ENCODE assay signal across 8 cellular contexts in the genomic region with DNA sequence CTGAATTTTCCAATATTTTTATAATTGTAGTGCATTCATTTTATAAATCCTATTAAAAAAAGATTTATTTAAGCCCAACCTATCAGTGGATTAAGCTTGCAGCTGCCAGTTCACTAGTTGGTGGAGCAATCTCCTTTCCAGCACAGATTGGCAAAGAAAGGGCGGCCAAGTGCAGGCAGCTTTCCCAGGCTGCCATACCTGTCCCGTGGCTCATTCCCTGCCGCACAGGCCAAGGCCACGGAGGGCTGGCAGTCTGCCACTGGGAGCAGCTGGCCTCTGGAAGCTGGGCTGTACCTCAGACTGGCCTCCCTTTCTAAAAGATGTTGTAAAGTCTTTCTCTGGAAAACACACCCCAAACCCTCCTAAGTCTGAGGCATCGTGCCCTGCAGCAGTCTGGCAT.
DNase-seq lines count a peak whose midpoint lies in the region; ATAC-seq, FAIRE-seq and TF ChIP-seq lines count a peak whose summit lies in the region.
"Had no signal": no experiment of that assay in that cellular context is flagged by ENCODE, and none has a peak within 500 bp of the region (broad histone marks: within the 10 kb centered on the region; RNA-seq: fewer than 3 reads in every experiment).

No MANE protein-coding gene starts in this region.

- H4K20me1 ChIP-seq in IMR-90 (ENCODE audit: insufficient read depth, low read length) = no peaks in the 10 kb centered on the region; the same call in 1 of the 2 replicates

- H3K4me3 ChIP-seq in IMR-90 (ENCODE audit: insufficient read depth, low read depth, low read length) (no peak overlapping the region), adrenal gland (no peak overlapping the region), right cardiac atrium (ENCODE audit: low read length) (no peak overlapping the region), transverse colon (no peak overlapping the region)

- no peaks in the 10 kb centered on the region for H3K9me3 Mint-ChIP-seq in activated T-cell treated with anti-CD3 and anti-CD28 coated beads, Interleukin-2, amount 50 U/mL, for 24 hours

- no TSS peak for BruUV-seq in IMR-90 (replicated peaks; lab: Mats Ljungman, UMichigan)

- no peak overlapping the region for H2BK15ac ChIP-seq in IMR-90 (ENCODE audit: low read depth, low read length)

- peak overlapping the region in 1 of 2 experiments; percentile 20; a peak in 1 of 4 replicates for H4K8ac ChIP-seq in IMR-90 (ENCODE audit: low read depth in 2 of 2, low read length in 2 of 2)

- TF ChIP-seq POLR2A in IMR-90 (IDR thresholded peaks at IDR 0.05; ENCODE audit: low read depth, low read length) (no peak), adrenal gland (IDR thresholded peaks at IDR 0.05) (no peak), transverse colon (IDR thresholded peaks at IDR 0.05) (no peak)

- CTCF ChIA-PET in IMR-90 (lab: Yijun Ruan, JAX) = interaction anchor here (0.8 kb wide), 1 partner anchor 81 kb away, joined by 3 read pairs; no protein-coding TSS in a partner anchor

- peaks cover 19% of the 10 kb centered on the region for H3K4me1 ChIP-seq in IMR-90 (ENCODE audit: control insufficient read depth, insufficient read depth, low read length)
- H3K4me1 ChIP-seq in adrenal gland (replicated peaks in 1 of 2) = peaks cover 20 to 28% of the 10 kb centered on the region in 2 donors
- H3K4me1 ChIP-seq in right cardiac atrium (ENCODE audit: control insufficient read depth, insufficient read depth, low read length) = peaks cover 5% of the 10 kb centered on the region
- peaks cover 0 to 28% (median 16%) of the 10 kb centered on the region in 4 donors for H3K4me1 ChIP-seq in transverse colon

- no peaks in the 10 kb centered on the region for H3K36me3 Mint-ChIP-seq in activated T-cell treated with anti-CD3 and anti-CD28 coated beads, Interleukin-2, amount 50 U/mL, for 24 hours (ENCODE audit: low read depth)

- no peak overlapping the region for H3K9ac ChIP-seq in IMR-90 (ENCODE audit: low read depth, low read length)

- DNase-seq in IMR-90 = peak; percentile 89
- peak; percentile 90 to 97 (median 95) for DNase-seq in adrenal gland
- peak; percentile 65 to 85 (median 84) for DNase-seq in right cardiac atrium
- peak; percentile 82 for DNase-seq in transverse colon
- DNase-seq in activated T-cell treated with anti-CD3 and anti-CD28 coated beads, Interleukin-2, amount 50 U/mL, for 24 hours = no peak
- no peak for DNase-seq in SK-N-DZ (ENCODE audit: low spot score)
- no peak for DNase-seq in GM19239 (ENCODE audit: insufficient read length, low spot score)

- no peaks in the 10 kb centered on the region for H3K27me3 ChIP-seq in IMR-90 (ENCODE audit: control insufficient read depth, insufficient read depth, low read length)
- H3K27me3 ChIP-seq in adrenal gland = no peaks in the 10 kb centered on the region
- no peaks in the 10 kb centered on the region for H3K27me3 ChIP-seq in right cardiac atrium (ENCODE audit: control insufficient read depth, insufficient read depth)
- no peaks in the 10 kb centered on the region for H3K27me3 ChIP-seq in transverse colon

- H2AK9ac ChIP-seq in IMR-90 (replicated peaks; ENCODE audit: low read depth, low read length, poor library complexity) = peak overlapping the region; percentile 80

- H3K23ac ChIP-seq in IMR-90 (ENCODE audit: low read depth, low read length) = 0 out of 2 replicates have a peak overlapping the region, but pooled peaks have one; percentile 17

- H2AK5ac ChIP-seq in IMR-90 (ENCODE audit: low read depth, low read length) = peak overlapping the region; percentile 37

- peak overlapping the region; percentile 80 for H3K4ac ChIP-seq in IMR-90 (ENCODE audit: low read depth, low read length)

- H3K27ac Mint-ChIP-seq in activated T-cell treated with anti-CD3 and anti-CD28 coated beads, Interleukin-2, amount 50 U/mL, for 24 hours = no peak overlapping the region

- in situ Hi-C loops in IMR-90 (cut with MboI; ENCODE audit: low sequenced_read_pairs) = no loop called here
- in situ Hi-C loops in transverse colon (cut with MboI; ENCODE audit: low pct_ligation_motif_present in 1 of 4, low pct_unique_long_range_greater_than_20kb in 1 of 4, low sequenced_read_pairs in 3 of 4) = no loop called here

- TF ChIP-seq CTCF in IMR-90 (conservative IDR thresholded peaks at IDR 0.05; ENCODE audit: low read depth, low read length) (no peak), adrenal gland (IDR thresholded peaks at IDR 0.05) (no peak), transverse colon (IDR thresholded peaks at IDR 0.05) (no peak)

- POLR2A ChIA-PET in IMR-90 (lab: Charles Lee; ENCODE audit: unreplicated experiment) = no interaction called here

- no peaks in the 10 kb centered on the region for H3K79me1 ChIP-seq in IMR-90 (ENCODE audit: low read depth in 1 of 2, low read length in 2 of 2)

- H3K14ac ChIP-seq in IMR-90 (replicated peaks; ENCODE audit: low read depth, low read length) = peak overlapping the region; percentile 68; the same call in 1 of the 2 replicates

- TF ChIP-seq RAD21 in IMR-90 (IDR thresholded peaks at IDR 0.05; ENCODE audit: low read length) = 0 out of 2 replicates have a peak, but pooled peaks have one; percentile 2

- H3K18ac ChIP-seq in IMR-90 (ENCODE audit: low read depth, low read length) = peak overlapping the region; percentile 48; the same call in 1 of the 2 replicates

- TF ChIP-seq EP300 in transverse colon (IDR thresholded peaks at IDR 0.05; ENCODE audit: low read depth) = no peak

- H3K56ac ChIP-seq in IMR-90 (ENCODE audit: extremely low read depth, insufficient read depth, low read length) = no peak overlapping the region

- H2BK20ac ChIP-seq in IMR-90 (ENCODE audit: low read depth, low read length) = peak overlapping the region; percentile 4; the same call in 1 of the 2 replicates

- no peak overlapping the region for H3K4me3 Mint-ChIP-seq in activated T-cell treated with anti-CD3 and anti-CD28 coated beads, Interleukin-2, amount 50 U/mL, for 24 hours

- peak overlapping the region; percentile 32; the same call in 1 of the 2 replicates for H4K5ac ChIP-seq in IMR-90 (ENCODE audit: low read depth, low read length)

- H3K27me3 Mint-ChIP-seq in activated T-cell treated with anti-CD3 and anti-CD28 coated beads, Interleukin-2, amount 50 U/mL, for 24 hours = no peaks in the 10 kb centered on the region

- FAIRE-seq in GM19239 (lab: Jason Lieb, UNC) = no peak
- FAIRE-seq: TTC549 had no signal

- peak overlapping the region; percentile 59 for H2BK120ac ChIP-seq in IMR-90 (ENCODE audit: low read depth, low read length)

- intact Hi-C loops in IMR-90 (cut with micrococcal nuclease) (no loop called here), adrenal gland (cut with DNase I) (no loop called here), right cardiac atrium (cut with DNase I) (no loop called here), transverse colon (cut with DNase I; ENCODE audit: low total_unique reads) (no loop called here)

- ATAC-seq in IMR-90 (ENCODE audit: low read depth) (peak; percentile 81), right cardiac atrium (peak; percentile 73 to 81)

- H3K4me2 ChIP-seq in IMR-90 (ENCODE audit: low read depth, low read length) = peak overlapping the region; percentile 29; the same call in 1 of the 2 replicates

- 9% methylated on average over 4 of the region's 5 CpGs; no CpG with 5 or more reads in 1 of the 2 experiments for WGBS in IMR-90 (ENCODE audit: extremely low coverage in 2 of 2, insufficient read length in 1 of 2), 2 experiments
- 30 to 35% (median 33%) methylated on average over 4 to 5 of the region's 5 CpGs for WGBS in adrenal gland, 4 donors
- WGBS in right cardiac atrium = 33% methylated on average over 5 of the region's 5 CpGs
- 21% methylated on average over 5 of the region's 5 CpGs; no CpG with 5 or more reads in 1 of the 2 donors for WGBS in transverse colon (ENCODE audit: low coverage in 1 of 2), 2 donors

- H3K36me3 ChIP-seq in IMR-90 (ENCODE audit: control insufficient read depth, insufficient read depth, low read length) = no peaks in the 10 kb centered on the region
- H3K36me3 ChIP-seq in adrenal gland (replicated peaks in 1 of 2) = no peaks in the 10 kb centered on the region
- no peaks in the 10 kb centered on the region for H3K36me3 ChIP-seq in transverse colon

- H4K91ac ChIP-seq in IMR-90 (ENCODE audit: insufficient read depth, low read depth, low read length) = peak overlapping the region; percentile 20; the same call in 1 of the 2 replicates

- H3K9me3 ChIP-seq in IMR-90 (ENCODE audit: control insufficient read depth, insufficient read depth, low read length) = no peaks in the 10 kb centered on the region
- no peaks in the 10 kb centered on the region for H3K9me3 ChIP-seq in adrenal gland (replicated peaks in 1 of 3)
- no peaks in the 10 kb centered on the region for H3K9me3 ChIP-seq in right cardiac atrium (ENCODE audit: control insufficient read depth, low read length)
- H3K9me3 ChIP-seq in transverse colon = no peaks in the 10 kb centered on the region

- H2BK5ac ChIP-seq in IMR-90 (ENCODE audit: low read depth, low read length, poor library complexity, severe bottlenecking) = peak overlapping the region; percentile 52

- no peaks in the 10 kb centered on the region for H3K4me1 Mint-ChIP-seq in activated T-cell treated with anti-CD3 and anti-CD28 coated beads, Interleukin-2, amount 50 U/mL, for 24 hours (ENCODE audit: low read depth)

- dilution Hi-C loops in IMR-90 (cut with HindIII; ENCODE audit: low sequenced_read_pairs, unreplicated experiment) = no loop called here

- H3K9me1 ChIP-seq in IMR-90 (ENCODE audit: insufficient read depth, low read length) = 0 out of 2 replicates have a peak, but pooled peaks cover 6% of the 10 kb centered on the region

- H3K27ac ChIP-seq in IMR-90 (ENCODE audit: insufficient read depth, low read length) (no peak overlapping the region), adrenal gland (peak overlapping the region; percentile 3 to 76 (median 32)), right cardiac atrium (ENCODE audit: low read length) (no peak overlapping the region), transverse colon (no peak overlapping the region)

- peak overlapping the region; percentile 73 for H2AFZ ChIP-seq in IMR-90 (replicated peaks; ENCODE audit: low read length, poor library complexity)

TF ChIP-seq in IMR-90, 13 proteins besides CTCF, POLR2A, EP300 and RAD21 (continues in another document):
- TF ChIP-seq, protein P1, sequence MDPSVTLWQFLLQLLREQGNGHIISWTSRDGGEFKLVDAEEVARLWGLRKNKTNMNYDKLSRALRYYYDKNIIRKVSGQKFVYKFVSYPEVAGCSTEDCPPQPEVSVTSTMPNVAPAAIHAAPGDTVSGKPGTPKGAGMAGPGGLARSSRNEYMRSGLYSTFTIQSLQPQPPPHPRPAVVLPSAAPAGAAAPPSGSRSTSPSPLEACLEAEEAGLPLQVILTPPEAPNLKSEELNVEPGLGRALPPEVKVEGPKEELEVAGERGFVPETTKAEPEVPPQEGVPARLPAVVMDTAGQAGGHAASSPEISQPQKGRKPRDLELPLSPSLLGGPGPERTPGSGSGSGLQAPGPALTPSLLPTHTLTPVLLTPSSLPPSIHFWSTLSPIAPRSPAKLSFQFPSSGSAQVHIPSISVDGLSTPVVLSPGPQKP (IDR thresholded peaks at IDR 0.05; ENCODE audit: borderline replicate concordance, low read depth, low read length) = no peak

Comparison
In these comparisons a context has a peak if more than half of its experiments do, and no peak if none do; other contexts are left out.
1. DNase-seq: peak in IMR-90 (single experiment), adrenal gland (7 of 7), right cardiac atrium (3 of 3) and transverse colon (single experiment); none in activated T-cell treated with anti-CD3 and anti-CD28 coated beads, Interleukin-2, amount 50 U/mL, for 24 hours (single experiment), SK-N-DZ (single experiment) and GM19239 (single experiment).
2. H3K27ac ChIP-seq: peak in adrenal gland (5 of 5); none in IMR-90 (single experiment), right cardiac atrium (single experiment) and transverse colon (0 of 4).